In genomic region chr4:79584902-79585301, GRCh38 we compare ENCODE assay signal across 18 cellular contexts.
DNase-seq lines count a peak whose midpoint lies in the region; ATAC-seq and TF ChIP-seq lines count a peak whose summit lies in the region.
"Had no signal": no experiment of that assay in that cellular context is flagged by ENCODE, and none has a peak within 500 bp of the region (broad histone marks: within the 10 kb centered on the region; RNA-seq: fewer than 3 reads in every experiment).

No MANE protein-coding gene starts in this region.

- H3K27me3 ChIP-seq in cardiac muscle cell = no peaks in the 10 kb centered on the region
- no peaks in the 10 kb centered on the region for H3K27me3 ChIP-seq in right cardiac atrium (ENCODE audit: control insufficient read depth, insufficient read depth)
- H3K27me3 ChIP-seq in neuron (ENCODE audit: insufficient read depth, low read length) = no peaks in the 10 kb centered on the region
- no peaks in the 10 kb centered on the region for H3K27me3 ChIP-seq in tibial artery
- no peaks in the 10 kb centered on the region for H3K27me3 ChIP-seq in transverse colon
- H3K27me3 ChIP-seq: BE2C had no signal

- peak overlapping the region; percentile 17 for H2AFZ ChIP-seq in neuron (ENCODE audit: low read depth, low read length)

- H3K4me1 ChIP-seq in cardiac muscle cell (ENCODE audit: low read depth) = peaks cover 13% of the 10 kb centered on the region
- H3K4me1 ChIP-seq in right cardiac atrium (ENCODE audit: control insufficient read depth, insufficient read depth, low read length) = peaks cover 5% of the 10 kb centered on the region
- H3K4me1 ChIP-seq in neuron (ENCODE audit: insufficient read depth, low read length) = peaks cover 8% of the 10 kb centered on the region
- H3K4me1 ChIP-seq in tibial artery = peaks cover 0 to 34% (median 12%) of the 10 kb centered on the region in 4 donors
- no peaks in the 10 kb centered on the region for H3K4me1 ChIP-seq in transverse colon
- H3K4me1 ChIP-seq: A549, BE2C had no signal

- ATAC-seq in right cardiac atrium = no peak
- ATAC-seq: A549, GM12878 had no signal

- WGBS in right cardiac atrium = 53% methylated on average over 3 of the region's 3 CpGs
- WGBS in transverse colon (ENCODE audit: low coverage in 1 of 2), 2 donors = 73 to 77% methylated on average over 3 of the region's 3 CpGs

- H3K36me3 ChIP-seq in cardiac muscle cell = no peaks in the 10 kb centered on the region
- no peaks in the 10 kb centered on the region for H3K36me3 ChIP-seq in neuron (ENCODE audit: insufficient read depth, low read length)
- no peaks in the 10 kb centered on the region for H3K36me3 ChIP-seq in tibial artery
- H3K36me3 ChIP-seq in transverse colon = no peaks in the 10 kb centered on the region
- H3K36me3 ChIP-seq: BE2C had no signal

- H3K9me3 ChIP-seq in cardiac muscle cell (ENCODE audit: low read depth) (no peaks in the 10 kb centered on the region), right cardiac atrium (ENCODE audit: control insufficient read depth, low read length) (no peaks in the 10 kb centered on the region), neuron (ENCODE audit: low read length) (peaks cover 3% of the 10 kb centered on the region), tibial artery (no peaks in the 10 kb centered on the region), transverse colon (no peaks in the 10 kb centered on the region)
- H3K9me3 ChIP-seq: A549, BE2C had no signal

- in situ Hi-C loops in transverse colon (cut with MboI; ENCODE audit: low pct_ligation_motif_present in 1 of 4, low pct_unique_long_range_greater_than_20kb in 1 of 4, low sequenced_read_pairs in 3 of 4) = no loop called here

- no peak for DNase-seq in cardiac muscle cell (ENCODE audit: low read depth in 1 of 2, low spot score in 1 of 2)
- DNase-seq in right cardiac atrium = no peak
- no peak for DNase-seq in coronary artery (ENCODE audit: low spot score)
- no peak for DNase-seq in tibial artery
- DNase-seq in NK-92 (lab: John Stamatoyannopoulos, UW; ENCODE audit: unreplicated experiment) = no peak
- no peak for DNase-seq in effector CD8-positive, alpha-beta T cell (lab: John Stamatoyannopoulos, UW)
- DNase-seq in transverse colon = no peak
- DNase-seq: BE2C, DMS79, IMR-90, NCI-H1694, NCI-H2081, NCI-H446, NCI-H526, SHP77 had no signal

- no peak for TF ChIP-seq EP300 in transverse colon (IDR thresholded peaks at IDR 0.05; ENCODE audit: low read depth)

- no peak for TF ChIP-seq POLR2A in transverse colon (IDR thresholded peaks at IDR 0.05)

- TF ChIP-seq CTCF in cardiac muscle cell (IDR thresholded peaks at IDR 0.05; ENCODE audit: low read depth, low read length) (no peak), coronary artery (IDR thresholded peaks at IDR 0.05) (no peak), tibial artery (IDR thresholded peaks at IDR 0.05) (no peak), transverse colon (IDR thresholded peaks at IDR 0.05) (no peak)

- H3K27ac ChIP-seq in cardiac muscle cell (peak overlapping the region; percentile 68), right cardiac atrium (ENCODE audit: low read length) (no peak overlapping the region), coronary artery (peak overlapping the region; percentile 72 to 83), tibial artery (peak overlapping the region; percentile 63 to 68), transverse colon (no peak overlapping the region)
- H3K27ac ChIP-seq: A549 had no signal

- H3K4me3 ChIP-seq in cardiac muscle cell = no peak overlapping the region
- no peak overlapping the region for H3K4me3 ChIP-seq in right cardiac atrium (ENCODE audit: low read length)
- H3K4me3 ChIP-seq in coronary artery = no peak overlapping the region
- no peak overlapping the region for H3K4me3 ChIP-seq in neuron (ENCODE audit: low read length)
- no peak overlapping the region for H3K4me3 ChIP-seq in tibial artery
- no peak overlapping the region for H3K4me3 ChIP-seq in transverse colon
- H3K4me3 ChIP-seq: A549, GM12878 had no signal

- intact Hi-C loops in right cardiac atrium (cut with DNase I) = loop anchor here in 1 of 4 donors (10.0 kb wide), 1 partner anchor 630 kb away; no protein-coding TSS in a partner anchor
- intact Hi-C loops in tibial artery (cut with DNase I; ENCODE audit: low total_unique reads) = no loop called here
- intact Hi-C loops in transverse colon (cut with DNase I; ENCODE audit: low total_unique reads) = no loop called here

Comparison
In these comparisons a context has a peak if more than half of its experiments do, and no peak if none do; other contexts are left out.
1. H3K27ac ChIP-seq: peak in cardiac muscle cell (single experiment), coronary artery (2 of 2) and tibial artery (2 of 2); none in right cardiac atrium (single experiment) and transverse colon (0 of 4).